In genomic region chr20:60138263-60139127, GRCh38 we compare ENCODE assay signal across 8 cellular contexts.
DNase-seq lines count a peak whose midpoint lies in the region; ATAC-seq and TF ChIP-seq lines count a peak whose summit lies in the region.

No MANE protein-coding gene starts in this region.

- no peak overlapping the region for H3K4me2 ChIP-seq in neuronal stem cell (ENCODE audit: insufficient read depth, low read length, poor library complexity, severe bottlenecking)

- no peak for TF ChIP-seq CTCF in LNCaP clone FGC (IDR thresholded peaks at IDR 0.05; ENCODE audit: control insufficient read depth, extremely low read depth, insufficient read depth)

- no peak overlapping the region for H2BK15ac ChIP-seq in neuronal stem cell (ENCODE audit: low read length)

- no peak overlapping the region for H3K18ac ChIP-seq in neuronal stem cell (ENCODE audit: low read length)

- no peaks in the 10 kb centered on the region for H3K36me3 ChIP-seq in neuronal stem cell (replicated peaks in 1 of 2; ENCODE audit: control insufficient read depth in 2 of 2, insufficient read depth in 2 of 2, low read length in 2 of 2)

- H2BK5ac ChIP-seq in neuronal stem cell (ENCODE audit: low read length), result no peak overlapping the region

- ATAC-seq in Right ventricle myocardium superior (ENCODE audit: poor library complexity) (peak; percentile 33), GM18873 (IDR thresholded peaks at IDR 0.05; ENCODE audit: low FRiP score, unreplicated experiment) (no peak)

- H3K4ac ChIP-seq in neuronal stem cell (ENCODE audit: low read length), result no peak overlapping the region

- H3K9ac ChIP-seq in neuronal stem cell (ENCODE audit: low read depth, low read length, poor library complexity), result no peak overlapping the region

- no peaks in the 10 kb centered on the region for H3K79me1 ChIP-seq in neuronal stem cell (ENCODE audit: low read depth, low read length)

- H4K8ac ChIP-seq in neuronal stem cell (ENCODE audit: low read depth, low read length), result no peak overlapping the region

- no peak overlapping the region for H2AK5ac ChIP-seq in neuronal stem cell (ENCODE audit: low read depth, low read length)

- DNase-seq in Ammon's horn (ENCODE audit: low spot score), result peak; percentile 21
- peak; percentile 50 for DNase-seq in LNCaP clone FGC (ENCODE audit: low read depth)
- peak; percentile 14 for DNase-seq in activated T-cell treated with anti-CD3 and anti-CD28 coated beads for 1 hour (ENCODE audit: low read depth)
- DNase-seq in Right ventricle myocardium superior, result peak; percentile 67
- DNase-seq in stimulated activated CD4-positive, alpha-beta T cell treated with anti-CD3 and anti-CD28 coated beads, Interleukin-15, amount 100 ng/mL, for 48 hours (ENCODE audit: low read depth in 2 of 2), result peak; percentile 37 to 45
- DNase-seq in AG08395 (ENCODE audit: low spot score), result no peak
- DNase-seq in neuronal stem cell (ENCODE audit: low spot score), result no peak

- no peaks in the 10 kb centered on the region for H3K4me1 ChIP-seq in neuronal stem cell (ENCODE audit: control insufficient read depth in 2 of 2, insufficient read depth in 1 of 2, low read depth in 1 of 2, low read length in 2 of 2)

- H4K91ac ChIP-seq in neuronal stem cell (ENCODE audit: low read depth, low read length, poor library complexity), result no peak overlapping the region

- no peaks in the 10 kb centered on the region for H3K27me3 ChIP-seq in neuronal stem cell (ENCODE audit: control insufficient read depth in 3 of 3, insufficient read depth in 3 of 3, low read depth in 1 of 3, low read length in 3 of 3)

- H2AFZ ChIP-seq in neuronal stem cell (ENCODE audit: low read length), result no peak overlapping the region

- H2BK12ac ChIP-seq in neuronal stem cell (ENCODE audit: low read length), result no peak overlapping the region

- H3K4me3 ChIP-seq in LNCaP clone FGC (ENCODE audit: low read depth, low read length) (peak overlapping the region; percentile 71), neuronal stem cell (ENCODE audit: low read length in 2 of 2) (no peak overlapping the region)

- no peak overlapping the region for H3K27ac ChIP-seq in neuronal stem cell (replicated peaks; ENCODE audit: low read length)

- H3K9me3 ChIP-seq in neuronal stem cell (replicated peaks in 1 of 2; ENCODE audit: control insufficient read depth in 2 of 2, insufficient read depth in 1 of 2, low read depth in 1 of 2, low read length in 2 of 2), result no peaks in the 10 kb centered on the region

- no CpG with 5 or more reads among the region's 39 CpGs for WGBS in neuronal stem cell (ENCODE audit: extremely low coverage in 2 of 2, insufficient read length in 2 of 2, insufficient replicate concordance in 1 of 2), 2 donors

- H3K23ac ChIP-seq in neuronal stem cell (ENCODE audit: low read depth, low read length, poor library complexity), result no peak overlapping the region

- no peak overlapping the region for H3K14ac ChIP-seq in neuronal stem cell (ENCODE audit: low read length)

- intact Hi-C loops in Right ventricle myocardium superior (cut with DNase I), result no loop called here

- H2BK120ac ChIP-seq in neuronal stem cell (ENCODE audit: low read depth, low read length), result no peak overlapping the region

Comparison
In these comparisons a context has a peak if more than half of its experiments do, and no peak if none do; other contexts are left out.
1. DNase-seq: peak in Ammon's horn (single experiment), LNCaP clone FGC (single experiment), activated T-cell treated with anti-CD3 and anti-CD28 coated beads for 1 hour (single experiment), Right ventricle myocardium superior (single experiment) and stimulated activated CD4-positive, alpha-beta T cell treated with anti-CD3 and anti-CD28 coated beads, Interleukin-15, amount 100 ng/mL, for 48 hours (2 of 2); none in AG08395 (single experiment) and neuronal stem cell (single experiment).